10 cellular contexts compared by ENCODE assay signal in the genomic region with DNA sequence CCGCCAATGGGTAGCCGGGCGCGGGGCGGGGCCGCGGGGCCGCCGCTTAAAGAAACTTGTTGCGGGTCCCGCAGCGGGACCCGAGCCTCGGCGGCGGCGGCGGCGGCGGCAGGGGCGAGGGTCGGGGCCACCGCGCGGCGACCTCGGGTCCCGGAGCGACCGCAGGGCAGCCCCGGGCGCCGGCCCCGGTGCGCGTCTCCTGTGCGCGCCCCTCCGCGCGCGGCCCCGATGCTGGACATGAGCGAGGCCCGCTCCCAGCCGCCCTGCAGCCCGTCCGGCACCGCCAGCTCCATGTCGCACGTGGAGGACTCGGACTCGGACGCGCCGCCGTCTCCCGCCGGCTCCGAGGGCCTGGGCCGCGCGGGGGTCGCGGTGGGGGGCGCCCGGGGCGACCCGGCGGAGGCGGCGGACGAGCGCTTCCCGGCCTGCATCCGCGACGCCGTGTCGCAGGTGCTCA. TPM values are rescaled to one million over a fixed set of nuclear protein-coding genes. Genes with fewer than 3 reads are reported as not detected.
DNase-seq lines count a peak whose midpoint lies in the region; ATAC-seq, FAIRE-seq and TF ChIP-seq lines count a peak whose summit lies in the region.
"Had no signal": no experiment of that assay in that cellular context is flagged by ENCODE, and none has a peak within 500 bp of the region (broad histone marks: within the 10 kb centered on the region; RNA-seq: fewer than 3 reads in every experiment).

A gene (plus strand): TSS at position 76 of the 457 bp plus-strand sequence. CDS start 153 bp downstream, at position 229.

- H3K27me3 ChIP-seq in sigmoid colon: peaks cover 25 to 74% (median 57%) of the 10 kb centered on the region in 3 donors

- no peaks in the 10 kb centered on the region for H3K9me3 ChIP-seq in T-helper 17 cell (ENCODE audit: control insufficient read depth, low read length, poor library complexity, severe bottlenecking)
- H3K9me3 ChIP-seq in sigmoid colon: no peaks in the 10 kb centered on the region

- peak within 1 kb of the TSS; percentile 79 for H3K27ac Mint-ChIP-seq in T-helper 17 cell
- peak within 1 kb of the TSS; percentile 55 for H3K27ac Mint-ChIP-seq in glutamatergic neuron (ENCODE audit: unreplicated experiment)

- H3K27me3 Mint-ChIP-seq in T-helper 17 cell (no peaks in the 10 kb centered on the region), glutamatergic neuron (ENCODE audit: unreplicated experiment) (peaks cover 16% of the 10 kb centered on the region)

- FAIRE-seq in GM19239 (lab: Jason Lieb, UNC): no peak

- peak within 1 kb of the TSS in 2 of 4 donors; percentile 19 to 20 for H3K27ac ChIP-seq in sigmoid colon
- H3K27ac ChIP-seq: epithelial cell of prostate had no signal

- no peaks in the 10 kb centered on the region for H3K36me3 ChIP-seq in sigmoid colon

- H3K4me3 Mint-ChIP-seq in T-helper 17 cell: peak within 1 kb of the TSS; percentile 93
- peak within 1 kb of the TSS; percentile 86 for H3K4me3 Mint-ChIP-seq in glutamatergic neuron (ENCODE audit: unreplicated experiment)

- TF ChIP-seq POLR2A in sigmoid colon (IDR thresholded peaks at IDR 0.05): no peak

- TF ChIP-seq CTCF in glutamatergic neuron (IDR thresholded peaks at IDR 0.05; ENCODE audit: partially characterized antibody, unreplicated experiment) (no peak), sigmoid colon (IDR thresholded peaks at IDR 0.05) (no peak)

- peaks cover 12% of the 10 kb centered on the region for H3K9me3 Mint-ChIP-seq in glutamatergic neuron (ENCODE audit: unreplicated experiment)

- no peak for TF ChIP-seq EP300 in sigmoid colon (IDR thresholded peaks at IDR 0.05)

- 1% methylated on average over 80 of the region's 80 CpGs for WGBS in sigmoid colon, 2 donors

- intact Hi-C loops in sigmoid colon (cut with DNase I): no loop called here

- H3K4me1 ChIP-seq in sigmoid colon: peaks cover 0 to 35% (median 30%) of the 10 kb centered on the region in 4 donors

- H3K4me3 ChIP-seq in GM08714 (ENCODE audit: low read length) (peak within 1 kb of the TSS; percentile 36; the same call in 1 of the 2 replicates), sigmoid colon (peak within 1 kb of the TSS; percentile 31 to 56 (median 48))

- H3K4me1 Mint-ChIP-seq in T-helper 17 cell (peaks cover 10% of the 10 kb centered on the region), glutamatergic neuron (ENCODE audit: low read depth, unreplicated experiment) (peaks cover 20% of the 10 kb centered on the region)

- ATAC-seq in T-helper 17 cell: peak; percentile 6

- DNase-seq in T-helper 17 cell: no peak
- peak; percentile 72 for DNase-seq in glutamatergic neuron
- DNase-seq in sigmoid colon: no peak
- no peak for DNase-seq in COR-L47 (lab: John Stamatoyannopoulos, UW)
- no peak for DNase-seq in NCI-H146 treated with DMSO at 0.1 percent for 48 hours (lab: John Stamatoyannopoulos, UW; ENCODE audit: unreplicated experiment)
- no peak for DNase-seq in GM19239 (ENCODE audit: insufficient read length, low spot score)
- DNase-seq in NCI-H2081 (lab: John Stamatoyannopoulos, UW): no peak
- DNase-seq: NK-92 treated with Interleukin-12 subunit alpha and Interleukin-12 subunit beta, amount 100 ng/mL, for 24 hours had no signal

- H3K36me3 Mint-ChIP-seq in T-helper 17 cell (ENCODE audit: low read depth) (peaks cover 3% of the 10 kb centered on the region), glutamatergic neuron (ENCODE audit: unreplicated experiment) (no peaks in the 10 kb centered on the region)

RNA-seq across cellular contexts. Expression of the gene that starts here (rescaled TPM):
- total RNA-seq in T-helper 17 cell: 1 to 10 TPM; 1.1 to 3.1 TPM
- 7.0 TPM for total RNA-seq in glutamatergic neuron (ENCODE audit: unreplicated experiment)
- 1 to 10 TPM in 3 of 4 donors, under 1 TPM in 1; 0.49 to 3.4 (median 3.0) TPM for total RNA-seq in sigmoid colon
- polyA plus RNA-seq in sigmoid colon: 1 to 10 TPM in 1 of 3 donors, under 1 TPM in 1, not detected in 1; under 0.01 to 2.5 TPM
